In the genomic region with DNA sequence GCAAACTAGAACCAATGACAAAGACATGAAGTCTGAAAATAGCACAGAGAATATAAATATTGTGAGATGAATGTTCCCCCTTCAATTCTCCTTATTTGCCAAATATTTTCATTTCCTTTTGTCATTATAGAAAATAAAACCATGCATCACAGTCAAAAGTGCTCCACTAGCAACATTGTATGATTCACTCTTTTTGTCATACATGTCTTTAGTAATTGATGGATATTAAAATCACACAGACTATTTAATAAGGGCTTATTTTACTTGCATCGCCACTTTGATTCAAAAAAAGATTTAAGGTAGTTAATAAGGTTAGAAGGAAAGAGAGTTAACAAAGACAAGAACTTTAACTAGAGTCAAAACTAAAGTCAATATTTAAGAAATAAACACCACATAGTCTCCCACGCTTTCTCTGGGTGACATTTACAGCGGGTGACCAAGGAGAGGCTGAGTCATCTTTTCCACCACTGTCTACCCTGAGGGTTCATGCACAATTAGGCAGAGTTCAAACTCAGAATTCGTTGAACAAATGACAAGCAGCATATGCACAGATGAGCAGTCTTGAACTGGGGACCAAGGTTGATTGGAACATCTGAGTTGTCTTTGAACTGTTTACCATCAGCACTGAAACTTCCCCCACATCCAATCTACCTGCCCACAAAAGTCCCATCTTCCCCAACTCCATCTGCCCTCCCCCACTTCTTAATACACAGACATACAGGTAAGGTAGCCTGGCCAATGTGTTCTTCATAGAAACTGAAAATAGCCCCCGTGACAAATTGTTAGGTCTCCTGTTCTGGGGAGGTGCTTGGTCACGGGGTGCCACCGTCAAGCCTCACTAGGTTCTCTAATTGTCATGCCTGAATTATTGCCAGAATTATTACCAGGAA, we compare ENCODE assay signal across 2 cellular contexts.
TF ChIP-seq lines count a peak whose summit lies in the region.

No MANE protein-coding gene starts in this region.

TF ChIP-seq in GM23338, 12 proteins besides CTCF, POLR2A, EP300 and RAD21 (continued from another document):
- TF ChIP-seq REST (IDR thresholded peaks at IDR 0.05; ENCODE audit: unreplicated experiment) (no peak), NANOG (IDR thresholded peaks at IDR 0.05; ENCODE audit: borderline replicate concordance) (no peak), ZNF114 (CRISPR knock-in tag; IDR thresholded peaks at IDR 0.05) (no peak)

TF ChIP-seq in SK-N-SH, 30 proteins besides CTCF, POLR2A, EP300 and RAD21 (continued from another document):
- TF ChIP-seq REST (IDR thresholded peaks at IDR 0.05; ENCODE audit: low read depth, low read length) (no peak), SIN3A (IDR thresholded peaks at IDR 0.05; ENCODE audit: borderline replicate concordance, low read depth, low read length) (no peak), GATA2 (CRISPR knock-in tag; IDR thresholded peaks at IDR 0.05) (no peak), ZBTB33 (IDR thresholded peaks at IDR 0.05; ENCODE audit: borderline replicate concordance, low read depth) (no peak), CHD2 (IDR thresholded peaks at IDR 0.05; ENCODE audit: low read length, partially characterized antibody) (no peak), MEF2A (IDR thresholded peaks at IDR 0.05; ENCODE audit: borderline replicate concordance, low read depth) (no peak), MXI1 (IDR thresholded peaks at IDR 0.05; ENCODE audit: low read depth, low read length) (no peak), ELF1 (IDR thresholded peaks at IDR 0.05) (no peak), POLR2AphosphoS5 (IDR thresholded peaks at IDR 0.05; ENCODE audit: low read depth, low read length) (no peak)
